ENCODE assay signal across 11 cellular contexts in genomic region chr7:130615583-130615982, GRCh38.
"Had no signal": no experiment of that assay in that cellular context is flagged by ENCODE, and none has a peak within 500 bp of the region (broad histone marks: within the 10 kb centered on the region; RNA-seq: fewer than 3 reads in every experiment).

No MANE protein-coding gene starts in this region.

- H3K4me3 ChIP-seq: thoracic aorta, transverse colon had no signal

- FAIRE-seq: endometrium, frontal cortex had no signal

- ATAC-seq: esophagus mucosa; natural killer cell; stimulated activated memory B cell treated with anti-CD40 and anti-IgM and Interleukin-4, amounts not matched to agents 10 μg/mL and 1 μg/mL and 100 μg/mL, for 72 hours had no signal

- H3K27me3 ChIP-seq: transverse colon had no signal

- H3K9me3 ChIP-seq: thoracic aorta, transverse colon had no signal

- H3K27ac ChIP-seq: thoracic aorta, transverse colon had no signal

- H3K4me1 ChIP-seq: transverse colon had no signal

- DNase-seq: effector memory CD4-positive, alpha-beta T cell; islet precursor cell; natural killer cell; posterior cingulate gyrus; stimulated activated CD4-positive, alpha-beta T cell treated with anti-CD3 and anti-CD28 coated beads, Interleukin-4, amount 100 ng/mL, for 1 hour; transverse colon had no signal
